In genomic region chr9:97954550-97954989, GRCh38 we compare ENCODE assay signal across 8 cellular contexts. TPM values are rescaled to one million over a fixed set of nuclear protein-coding genes. Genes with fewer than 3 reads are reported as not detected.
A peak's percentile ranks its signal among the peaks of the same experiment; 100 is the strongest.
DNase-seq lines count a peak whose midpoint lies in the region; ATAC-seq and TF ChIP-seq lines count a peak whose summit lies in the region.

No MANE protein-coding gene starts in this region.

- peak; percentile 68 for TF ChIP-seq CTCF in neutrophil (IDR thresholded peaks at IDR 0.05)

- H3K9me3 ChIP-seq in neutrophil = no peaks in the 10 kb centered on the region

- H3K27ac Mint-ChIP-seq in activated CD4-positive, alpha-beta T cell treated with anti-CD3 and anti-CD28 coated beads, Interleukin-2, amount 10 ng/mL, durations not matched to agents 24 days and 14 days = no peak overlapping the region
- no peak overlapping the region for H3K27ac Mint-ChIP-seq in effector memory CD8-positive, alpha-beta T cell

- no peaks in the 10 kb centered on the region for H3K36me3 Mint-ChIP-seq in activated CD4-positive, alpha-beta T cell treated with anti-CD3 and anti-CD28 coated beads, Interleukin-2, amount 10 ng/mL, durations not matched to agents 24 days and 14 days (ENCODE audit: low read depth)
- no peaks in the 10 kb centered on the region for H3K36me3 Mint-ChIP-seq in effector memory CD8-positive, alpha-beta T cell (ENCODE audit: insufficient read depth)

- no peak overlapping the region for H3K4me3 ChIP-seq in neutrophil (ENCODE audit: low read depth in 1 of 2, low read length in 1 of 2)

- DNase-seq in NCI-H1436 (lab: John Stamatoyannopoulos, UW) = peak; percentile 48
- no peak for DNase-seq in NCI-H1436 treated with DMSO at 0.1 percent for 48 hours (lab: John Stamatoyannopoulos, UW)
- peak; percentile 20 for DNase-seq in NCI-H510A (lab: John Stamatoyannopoulos, UW)
- peak; percentile 87 for DNase-seq in activated CD4-positive, alpha-beta T cell treated with anti-CD3 and anti-CD28 coated beads, Interleukin-2, amount 10 ng/mL, durations not matched to agents 24 days and 14 days
- DNase-seq in effector memory CD8-positive, alpha-beta T cell = peak; percentile 33 to 47 (median 46)

- H3K4me1 Mint-ChIP-seq in activated CD4-positive, alpha-beta T cell treated with anti-CD3 and anti-CD28 coated beads, Interleukin-2, amount 10 ng/mL, durations not matched to agents 24 days and 14 days = peaks cover 10% of the 10 kb centered on the region
- no peaks in the 10 kb centered on the region for H3K4me1 Mint-ChIP-seq in effector memory CD8-positive, alpha-beta T cell (ENCODE audit: low read depth in 2 of 2)

- peak; percentile 74 for ATAC-seq in HG02759 (IDR thresholded peaks at IDR 0.05; ENCODE audit: unreplicated experiment)
- ATAC-seq in effector memory CD8-positive, alpha-beta T cell (replicated peaks) = peak; percentile 97
- no peak for ATAC-seq in GM18909 (IDR thresholded peaks at IDR 0.05; ENCODE audit: poor library complexity, unreplicated experiment)

- H3K4me3 Mint-ChIP-seq in activated CD4-positive, alpha-beta T cell treated with anti-CD3 and anti-CD28 coated beads, Interleukin-2, amount 10 ng/mL, durations not matched to agents 24 days and 14 days = no peak overlapping the region
- H3K4me3 Mint-ChIP-seq in effector memory CD8-positive, alpha-beta T cell = no peak overlapping the region

- intact Hi-C loops in activated CD4-positive, alpha-beta T cell treated with anti-CD3 and anti-CD28 coated beads, Interleukin-2, amount 10 ng/mL, durations not matched to agents 24 days and 14 days (cut with micrococcal nuclease) = loop anchor here (1.0 to 5.0 kb wide), 2 partner anchors 31 to 62 kb away; no protein-coding TSS in a partner anchor

- H3K27ac ChIP-seq in neutrophil = no peak overlapping the region

- H3K4me1 ChIP-seq in neutrophil (ENCODE audit: control insufficient read depth in 1 of 2, insufficient read depth in 1 of 2, low read depth in 1 of 2, low read length in 1 of 2) = no peaks in the 10 kb centered on the region

- peaks cover 6% of the 10 kb centered on the region for H3K9me3 Mint-ChIP-seq in activated CD4-positive, alpha-beta T cell treated with anti-CD3 and anti-CD28 coated beads, Interleukin-2, amount 10 ng/mL, durations not matched to agents 24 days and 14 days
- H3K9me3 Mint-ChIP-seq in effector memory CD8-positive, alpha-beta T cell = no peaks in the 10 kb centered on the region

- H3K27me3 Mint-ChIP-seq in activated CD4-positive, alpha-beta T cell treated with anti-CD3 and anti-CD28 coated beads, Interleukin-2, amount 10 ng/mL, durations not matched to agents 24 days and 14 days = peaks cover 8% of the 10 kb centered on the region
- peaks cover 9 to 10% of the 10 kb centered on the region in 2 donors for H3K27me3 Mint-ChIP-seq in effector memory CD8-positive, alpha-beta T cell

- no peaks in the 10 kb centered on the region for H3K27me3 ChIP-seq in neutrophil

- H3K36me3 ChIP-seq in neutrophil = no peaks in the 10 kb centered on the region

RNA-seq across cellular contexts. Expression of gene HEMGN, which starts 16.6 kb away (rescaled TPM):
- total RNA-seq in activated CD4-positive, alpha-beta T cell treated with anti-CD3 and anti-CD28 coated beads, Interleukin-2, amount 10 ng/mL, durations not matched to agents 24 days and 14 days = 0.38 and 0.54 TPM in 2 replicates

RNA-seq across cellular contexts. Expression of gene ANP32B, which starts 28.6 kb away (rescaled TPM):
- 332 and 333 TPM in 2 replicates for total RNA-seq in activated CD4-positive, alpha-beta T cell treated with anti-CD3 and anti-CD28 coated beads, Interleukin-2, amount 10 ng/mL, durations not matched to agents 24 days and 14 days

RNA-seq across cellular contexts. Expression of gene TRMO, which starts 32.3 kb away (rescaled TPM):
- total RNA-seq in activated CD4-positive, alpha-beta T cell treated with anti-CD3 and anti-CD28 coated beads, Interleukin-2, amount 10 ng/mL, durations not matched to agents 24 days and 14 days = 9.8 and 13.0 TPM in 2 replicates
